Comparison of ENCODE assay signal across 1 cellular context in genomic region chr17:50919321-50920040, GRCh38.
TF ChIP-seq lines count a peak whose summit lies in the region.

No MANE protein-coding gene starts in this region.

TF ChIP-seq in SK-N-SH, 30 proteins besides CTCF, POLR2A, EP300 and RAD21 (continued from another document):
- no peak for TF ChIP-seq ZBTB33 (IDR thresholded peaks at IDR 0.05; ENCODE audit: borderline replicate concordance, low read depth)
- 0 out of 2 replicates have a peak, but pooled peaks have one; percentile 18 for TF ChIP-seq REST (IDR thresholded peaks at IDR 0.05; ENCODE audit: low read depth, low read length)
TF ChIP-seq in SK-N-SH: peak in this region for 14.
